8 cellular contexts compared by ENCODE assay signal in genomic region chr2:68282814-68283812, GRCh38. TPM values are rescaled to one million over a fixed set of nuclear protein-coding genes. Genes with fewer than 3 reads are reported as not detected.
DNase-seq lines count a peak whose midpoint lies in the region; ATAC-seq and TF ChIP-seq lines count a peak whose summit lies in the region.

No MANE protein-coding gene starts in this region.

- no peaks in the 10 kb centered on the region for H3K9me3 Mint-ChIP-seq in activated CD4-positive, alpha-beta memory T cell treated with anti-CD3 and anti-CD28 coated beads, Interleukin-2, amount 10 ng/mL, durations not matched to agents 7 days and 5 days
- no peaks in the 10 kb centered on the region for H3K9me3 Mint-ChIP-seq in activated CD4-positive, alpha-beta memory T cell treated with anti-CD3 and anti-CD28 coated beads for 36 hours
- no peaks in the 10 kb centered on the region for H3K9me3 Mint-ChIP-seq in nephron progenitor cell

- no TSS peak for BruUV-seq in HCT116 (replicated peaks; lab: Mats Ljungman, UMichigan)
- BruUV-seq in Panc1 (replicated peaks; lab: Mats Ljungman, UMichigan) = no TSS peak

- no peak overlapping the region for H3K27ac ChIP-seq in HCT116 (ENCODE audit: low read depth, low read length)
- no peak overlapping the region for H3K27ac ChIP-seq in Panc1 (ENCODE audit: low read length)
- H3K27ac ChIP-seq in dorsolateral prefrontal cortex = peak overlapping the region in 1 of 59 donors; percentile 77

- no peak overlapping the region for H3K4me2 ChIP-seq in HCT116 (ENCODE audit: low read length)

- no peak overlapping the region for H2AFZ ChIP-seq in HCT116 (ENCODE audit: low read depth, low read length, poor library complexity, severe bottlenecking)

- peak; percentile 70 for TF ChIP-seq RAD21 in HCT116 (IDR thresholded peaks at IDR 0.05; ENCODE audit: low read depth)

- no peaks in the 10 kb centered on the region for H3K36me3 ChIP-seq in HCT116 (ENCODE audit: control insufficient read depth in 1 of 2, insufficient read depth in 2 of 2, low read length in 2 of 2)
- no peaks in the 10 kb centered on the region for H3K36me3 ChIP-seq in Panc1 (ENCODE audit: control insufficient read depth, insufficient read depth, low read length)

- H3K4me1 ChIP-seq in HCT116 (ENCODE audit: control insufficient read depth in 1 of 2, insufficient read depth in 2 of 2, low read length in 2 of 2) (no peaks in the 10 kb centered on the region), Panc1 (ENCODE audit: control insufficient read depth, insufficient read depth, low read length) (no peaks in the 10 kb centered on the region)

- in situ Hi-C loops in Panc1 (cut with HindIII; ENCODE audit: low pct_unique_long_range_greater_than_20kb, low sequenced_read_pairs) = no loop called here

- TF ChIP-seq POLR2A in HCT116 (IDR thresholded peaks at IDR 0.05; ENCODE audit: borderline replicate concordance, extremely low read depth, insufficient read depth, insufficient read length) = no peak

- no peak overlapping the region for H3K9ac ChIP-seq in HCT116 (ENCODE audit: low read length)

- no peaks in the 10 kb centered on the region for H3K79me2 ChIP-seq in HCT116 (ENCODE audit: insufficient read depth, low read length)

- peaks cover 23% of the 10 kb centered on the region for H3K27me3 Mint-ChIP-seq in activated CD4-positive, alpha-beta memory T cell treated with anti-CD3 and anti-CD28 coated beads, Interleukin-2, amount 10 ng/mL, durations not matched to agents 7 days and 5 days
- peaks cover 7% of the 10 kb centered on the region for H3K27me3 Mint-ChIP-seq in activated CD4-positive, alpha-beta memory T cell treated with anti-CD3 and anti-CD28 coated beads for 36 hours
- peaks cover 33% of the 10 kb centered on the region for H3K27me3 Mint-ChIP-seq in nephron progenitor cell (ENCODE audit: low read depth, poor library complexity)

- POLR2A ChIA-PET in activated CD4-positive, alpha-beta memory T cell treated with anti-CD3 and anti-CD28 coated beads, Interleukin-2, amount 10 ng/mL, durations not matched to agents 7 days and 5 days (lab: Charles Lee) = interaction anchor here (0.6 to 1.6 kb wide), 3 partner anchors 9 to 161 kb away, joined by 3 to 4 read pairs (median 3); no protein-coding TSS in a partner anchor
- POLR2A ChIA-PET in activated CD4-positive, alpha-beta memory T cell treated with anti-CD3 and anti-CD28 coated beads for 36 hours (lab: Charles Lee) = no interaction called here
- POLR2A ChIA-PET in HCT116 (lab: Charles Lee) = no interaction called here
- POLR2A ChIA-PET in Panc1 (lab: Charles Lee) = interaction anchor here (0.6 kb wide), 1 partner anchor 17 kb away, joined by 10 read pairs; no protein-coding TSS in a partner anchor

- H3K27me3 ChIP-seq in HCT116 (ENCODE audit: insufficient read depth, low read length) (peaks cover 20% of the 10 kb centered on the region), Panc1 (ENCODE audit: control insufficient read depth, insufficient read depth, low read length) (peaks cover 8% of the 10 kb centered on the region; the same call in 1 of the 2 replicates), dorsolateral prefrontal cortex (no peaks in the 10 kb centered on the region)

- peak; percentile 69 to 75 (median 72) for TF ChIP-seq CTCF in HCT116 (IDR thresholded peaks at IDR 0.05 in 2 of 3, conservative IDR thresholded peaks at IDR 0.05 in 1 of 3; ENCODE audit: borderline replicate concordance in 1 of 3, insufficient read depth in 1 of 3, low read depth in 2 of 3, low read length in 2 of 3)
- TF ChIP-seq CTCF in Panc1 (IDR thresholded peaks at IDR 0.05) = peak; percentile 79; the same call in 1 of the 2 replicates
- peak; percentile 67 to 95 (median 81) for TF ChIP-seq CTCF in dorsolateral prefrontal cortex (IDR thresholded peaks at IDR 0.05 in 54 of 56, conservative IDR thresholded peaks at IDR 0.05 in 2 of 56; ENCODE audit: low read depth in 1 of 56, partially characterized antibody in 56 of 56)
- peak; percentile 74 for TF ChIP-seq CTCF in nephron progenitor cell (IDR thresholded peaks at IDR 0.05)

- H3K4me1 Mint-ChIP-seq in activated CD4-positive, alpha-beta memory T cell treated with anti-CD3 and anti-CD28 coated beads, Interleukin-2, amount 10 ng/mL, durations not matched to agents 7 days and 5 days = no peaks in the 10 kb centered on the region
- no peaks in the 10 kb centered on the region for H3K4me1 Mint-ChIP-seq in activated CD4-positive, alpha-beta memory T cell treated with anti-CD3 and anti-CD28 coated beads for 36 hours (ENCODE audit: low read depth)
- H3K4me1 Mint-ChIP-seq in nephron progenitor cell = peaks cover 22% of the 10 kb centered on the region

- no peaks in the 10 kb centered on the region for H3K9me2 ChIP-seq in HCT116 (ENCODE audit: insufficient read depth)

- CTCF ChIA-PET in activated CD4-positive, alpha-beta memory T cell treated with anti-CD3 and anti-CD28 coated beads, Interleukin-2, amount 10 ng/mL, durations not matched to agents 7 days and 5 days (lab: Charles Lee) = interaction anchor here (0.5 to 4.2 kb wide), 32 partner anchors 8 to 169 kb away, joined by 3 to 41 read pairs (median 3); partner anchors contain the start of gene PNO1
- CTCF ChIA-PET in activated CD4-positive, alpha-beta memory T cell treated with anti-CD3 and anti-CD28 coated beads for 36 hours (lab: Charles Lee) = interaction anchor here (0.6 to 9.0 kb wide), 24 partner anchors 10 to 312 kb away, joined by 3 to 150 read pairs (median 4); partner anchors contain the start of genes PNO1 and PPP3R1
- CTCF ChIA-PET in HCT116 (lab: Charles Lee) = interaction anchor here (0.5 to 3.2 kb wide), 10 partner anchors 8 to 661 kb away, joined by 3 to 19 read pairs (median 4); partner anchors contain the start of gene PNO1
- CTCF ChIA-PET in Panc1 (lab: Charles Lee) = interaction anchor here (0.5 to 1.5 kb wide), 4 partner anchors 9 to 234 kb away, joined by 3 to 8 read pairs (median 4); no protein-coding TSS in a partner anchor

- H3K4me3 ChIP-seq in HCT116 (replicated peaks in 1 of 2; ENCODE audit: low read depth in 1 of 2, low read length in 2 of 2) (no peak overlapping the region), Panc1 (ENCODE audit: low read depth in 2 of 2, low read length in 2 of 2) (no peak overlapping the region), dorsolateral prefrontal cortex (peak overlapping the region in 36 of 59 donors; percentile 0 to 51 (median 23))

- ATAC-seq in HCT116 (peak; percentile 77), Panc1 (no peak), HG02885 (IDR thresholded peaks at IDR 0.05; ENCODE audit: poor library complexity, unreplicated experiment) (no peak), GM19328 (IDR thresholded peaks at IDR 0.05; ENCODE audit: unreplicated experiment) (no peak)

- no peak overlapping the region for H3K4me3 Mint-ChIP-seq in activated CD4-positive, alpha-beta memory T cell treated with anti-CD3 and anti-CD28 coated beads, Interleukin-2, amount 10 ng/mL, durations not matched to agents 7 days and 5 days
- H3K4me3 Mint-ChIP-seq in activated CD4-positive, alpha-beta memory T cell treated with anti-CD3 and anti-CD28 coated beads for 36 hours = no peak overlapping the region
- H3K4me3 Mint-ChIP-seq in nephron progenitor cell = no peak overlapping the region

- peak; percentile 17 for DNase-seq in activated CD4-positive, alpha-beta memory T cell treated with anti-CD3 and anti-CD28 coated beads, Interleukin-2, amount 10 ng/mL, durations not matched to agents 7 days and 5 days
- DNase-seq in activated CD4-positive, alpha-beta memory T cell treated with anti-CD3 and anti-CD28 coated beads for 36 hours = no peak
- DNase-seq in HCT116 (ENCODE audit: low read depth, low spot score) (peak; percentile 33), Panc1 (ENCODE audit: low read depth, low spot score) (peak; percentile 24), dorsolateral prefrontal cortex (no peak), nephron progenitor cell (no peak)

- H3K9me3 ChIP-seq in HCT116 (ENCODE audit: control insufficient read depth in 1 of 2, insufficient read depth in 1 of 2, low read depth in 1 of 2, low read length in 2 of 2) (no peaks in the 10 kb centered on the region), Panc1 (ENCODE audit: control insufficient read depth, insufficient read depth, low read depth, low read length) (no peaks in the 10 kb centered on the region)

- H3K27ac Mint-ChIP-seq in activated CD4-positive, alpha-beta memory T cell treated with anti-CD3 and anti-CD28 coated beads, Interleukin-2, amount 10 ng/mL, durations not matched to agents 7 days and 5 days = no peak overlapping the region
- H3K27ac Mint-ChIP-seq in activated CD4-positive, alpha-beta memory T cell treated with anti-CD3 and anti-CD28 coated beads for 36 hours = no peak overlapping the region
- no peak overlapping the region for H3K27ac Mint-ChIP-seq in nephron progenitor cell

- H3K36me3 Mint-ChIP-seq in activated CD4-positive, alpha-beta memory T cell treated with anti-CD3 and anti-CD28 coated beads, Interleukin-2, amount 10 ng/mL, durations not matched to agents 7 days and 5 days (ENCODE audit: low read depth) = no peaks in the 10 kb centered on the region
- no peaks in the 10 kb centered on the region for H3K36me3 Mint-ChIP-seq in activated CD4-positive, alpha-beta memory T cell treated with anti-CD3 and anti-CD28 coated beads for 36 hours
- no peaks in the 10 kb centered on the region for H3K36me3 Mint-ChIP-seq in nephron progenitor cell (ENCODE audit: low read depth)

- RAD21 ChIA-PET in HCT116 (lab: Charles Lee; ENCODE audit: low non-redundant PET in 1 of 2, low total read pairs in 2 of 2, uncharacterized antibody in 2 of 2, unreplicated experiment in 2 of 2) = interaction anchor here in 1 of 2 experiments (1.0 kb wide), 1 partner anchor 161 kb away, joined by 4 read pairs; no protein-coding TSS in a partner anchor

- no peaks in the 10 kb centered on the region for H4K20me1 ChIP-seq in HCT116 (ENCODE audit: insufficient read depth)

- intact Hi-C loops in activated CD4-positive, alpha-beta memory T cell treated with anti-CD3 and anti-CD28 coated beads for 36 hours (cut with micrococcal nuclease) = loop anchor here (1.0 to 5.0 kb wide), 3 partner anchors 126 to 161 kb away; partner anchors contain the start of gene PNO1
- intact Hi-C loops in HCT116 (cut with micrococcal nuclease) = loop anchor here (2.0 to 10.0 kb wide), 3 partner anchors 160 to 231 kb away; no protein-coding TSS in a partner anchor
- intact Hi-C loops in Panc1 (cut with micrococcal nuclease; ENCODE audit: unreplicated experiment) = no loop called here
- intact Hi-C loops in dorsolateral prefrontal cortex (cut with DNase I) = loop anchor here in 1 of 2 donors (2.0 to 10.0 kb wide), 3 partner anchors 32 to 161 kb away; no protein-coding TSS in a partner anchor

RNA-seq across cellular contexts. Expression of gene PPP3R1, which starts 30.8 kb away (rescaled TPM):
- total RNA-seq in activated CD4-positive, alpha-beta memory T cell treated with anti-CD3 and anti-CD28 coated beads, Interleukin-2, amount 10 ng/mL, durations not matched to agents 7 days and 5 days = 10 to 100 TPM; 80.0 to 92.9 TPM
- total RNA-seq in activated CD4-positive, alpha-beta memory T cell treated with anti-CD3 and anti-CD28 coated beads for 36 hours = 10 to 100 TPM; 76.2 to 76.6 TPM
- total RNA-seq in HCT116 (2021; ENCODE audit: unreplicated experiment) = 69.9 TPM
- polyA plus RNA-seq in HCT116 (2012) = 13.0 and 18.4 TPM in 2 replicates
- 77.9 TPM for total RNA-seq in Panc1 (2021; ENCODE audit: unreplicated experiment)
- polyA plus RNA-seq in Panc1 (2012; ENCODE audit: insufficient read length) = 28.6 TPM
- total RNA-seq in dorsolateral prefrontal cortex = 100 to 1,000 TPM; 127 to 464 (median 336) TPM

RNA-seq across cellular contexts. Expression of gene CNRIP1, which starts 36.6 kb away (rescaled TPM):
- total RNA-seq in activated CD4-positive, alpha-beta memory T cell treated with anti-CD3 and anti-CD28 coated beads, Interleukin-2, amount 10 ng/mL, durations not matched to agents 7 days and 5 days = not detected
- total RNA-seq in activated CD4-positive, alpha-beta memory T cell treated with anti-CD3 and anti-CD28 coated beads for 36 hours = not detected
- total RNA-seq in HCT116 (2021; ENCODE audit: unreplicated experiment) (not detected), Panc1 (2021; ENCODE audit: unreplicated experiment) (not detected), dorsolateral prefrontal cortex (100 to 1,000 TPM in 55 of 120 experiments, 10 to 100 TPM in 65; 48.6 to 133 (median 99.0) TPM)
- not detected in 2 replicates for polyA plus RNA-seq in HCT116 (2012)
- not detected for polyA plus RNA-seq in Panc1 (2012; ENCODE audit: insufficient read length)

Comparison
In these comparisons a context has a peak if more than half of its experiments do, and no peak if none do; other contexts are left out.
1. DNase-seq: peak in activated CD4-positive, alpha-beta memory T cell treated with anti-CD3 and anti-CD28 coated beads, Interleukin-2, amount 10 ng/mL, durations not matched to agents 7 days and 5 days (single experiment), HCT116 (single experiment) and Panc1 (single experiment); none in activated CD4-positive, alpha-beta memory T cell treated with anti-CD3 and anti-CD28 coated beads for 36 hours (single experiment), dorsolateral prefrontal cortex (0 of 10) and nephron progenitor cell (single experiment).
2. POLR2A ChIA-PET loops: an anchor here in activated CD4-positive, alpha-beta memory T cell treated with anti-CD3 and anti-CD28 coated beads, Interleukin-2, amount 10 ng/mL, durations not matched to agents 7 days and 5 days (0.6 to 1.6 kb wide) and Panc1 (0.6 kb wide); none called in activated CD4-positive, alpha-beta memory T cell treated with anti-CD3 and anti-CD28 coated beads for 36 hours and HCT116.
3. H3K4me3 ChIP-seq: peak in dorsolateral prefrontal cortex (36 of 59); none in HCT116 (0 of 2) and Panc1 (0 of 2).
4. RNA of gene CNRIP1, which starts 36.6 kb away (total RNA-seq): 48.6 to 133 TPM in dorsolateral prefrontal cortex; not detected in HCT116 (single experiment), not detected in Panc1 (single experiment), not detected in activated CD4-positive, alpha-beta memory T cell treated with anti-CD3 and anti-CD28 coated beads for 36 hours and not detected in activated CD4-positive, alpha-beta memory T cell treated with anti-CD3 and anti-CD28 coated beads, Interleukin-2, amount 10 ng/mL, durations not matched to agents 7 days and 5 days; every median in the first group is over 10 times any median in the second.
5. Peak in every context shown above with its lines, with median percentiles within 50 percentile points of each other: CTCF ChIP-seq.